5 cellular contexts compared by ENCODE assay signal in the genomic region with DNA sequence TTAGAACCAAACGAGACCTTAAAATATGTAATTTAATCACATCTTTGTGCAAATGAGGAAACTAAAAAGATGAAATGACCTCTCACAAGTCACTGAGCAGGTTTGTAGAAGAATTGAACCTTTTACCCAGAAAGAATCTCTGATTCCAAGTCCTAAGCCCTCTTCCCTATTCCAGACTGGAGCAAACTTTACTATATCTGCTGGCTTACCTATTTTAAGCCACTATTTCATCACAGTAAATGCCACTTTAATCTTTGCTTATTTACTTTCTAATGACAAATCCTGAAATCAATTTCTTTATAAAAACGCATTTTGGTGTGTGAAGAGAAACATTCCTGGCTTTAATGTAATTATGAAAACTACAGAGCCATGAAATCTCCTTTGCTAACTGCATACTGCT.
"Had no signal": no experiment of that assay in that cellular context is flagged by ENCODE, and none has a peak within 500 bp of the region (broad histone marks: within the 10 kb centered on the region; RNA-seq: fewer than 3 reads in every experiment).

No MANE protein-coding gene starts in this region.

- H3K4me3 ChIP-seq: K562 had no signal

- FAIRE-seq: HTR-8/SVneo, K562 had no signal

- H3K4me3 Mint-ChIP-seq: IgD-negative memory B cell had no signal

- H3K4me1 Mint-ChIP-seq: IgD-negative memory B cell had no signal

- H3K27ac ChIP-seq: HL-60 had no signal

- DNase-seq: IMR-90 had no signal

- H3K27ac Mint-ChIP-seq: IgD-negative memory B cell had no signal

- H3K36me3 Mint-ChIP-seq: IgD-negative memory B cell had no signal

- ATAC-seq: K562 had no signal
